ENCODE assay signal across 1 cellular context in the genomic region with DNA sequence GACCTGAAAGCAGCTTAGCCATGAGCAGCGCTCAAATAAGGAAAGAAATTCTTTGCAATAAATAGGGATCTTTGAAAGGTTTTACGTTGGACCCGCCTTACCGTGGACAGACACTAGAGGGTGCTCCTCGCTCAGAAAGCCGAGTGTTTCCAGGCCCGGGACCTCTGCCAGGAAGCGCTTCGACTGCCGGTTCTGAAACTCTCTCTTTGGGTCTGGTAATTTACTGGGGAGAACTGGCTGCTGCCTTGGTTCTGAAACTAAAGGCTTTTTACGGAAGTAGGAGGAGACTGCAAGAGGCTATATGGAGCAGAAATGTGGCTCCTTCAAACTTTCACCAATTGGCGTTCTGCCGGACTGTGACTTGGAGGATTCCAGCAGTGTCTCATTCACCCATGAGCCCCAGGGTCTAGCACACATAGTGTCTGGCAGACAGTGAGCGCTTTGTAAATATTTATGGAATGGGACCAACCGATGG.
TF ChIP-seq lines count a peak whose summit lies in the region.

No MANE protein-coding gene starts in this region.

TF ChIP-seq in HEK293, 187 proteins besides CTCF, POLR2A, EP300 and RAD21 (continued from another document):
- TF ChIP-seq, protein P1, sequence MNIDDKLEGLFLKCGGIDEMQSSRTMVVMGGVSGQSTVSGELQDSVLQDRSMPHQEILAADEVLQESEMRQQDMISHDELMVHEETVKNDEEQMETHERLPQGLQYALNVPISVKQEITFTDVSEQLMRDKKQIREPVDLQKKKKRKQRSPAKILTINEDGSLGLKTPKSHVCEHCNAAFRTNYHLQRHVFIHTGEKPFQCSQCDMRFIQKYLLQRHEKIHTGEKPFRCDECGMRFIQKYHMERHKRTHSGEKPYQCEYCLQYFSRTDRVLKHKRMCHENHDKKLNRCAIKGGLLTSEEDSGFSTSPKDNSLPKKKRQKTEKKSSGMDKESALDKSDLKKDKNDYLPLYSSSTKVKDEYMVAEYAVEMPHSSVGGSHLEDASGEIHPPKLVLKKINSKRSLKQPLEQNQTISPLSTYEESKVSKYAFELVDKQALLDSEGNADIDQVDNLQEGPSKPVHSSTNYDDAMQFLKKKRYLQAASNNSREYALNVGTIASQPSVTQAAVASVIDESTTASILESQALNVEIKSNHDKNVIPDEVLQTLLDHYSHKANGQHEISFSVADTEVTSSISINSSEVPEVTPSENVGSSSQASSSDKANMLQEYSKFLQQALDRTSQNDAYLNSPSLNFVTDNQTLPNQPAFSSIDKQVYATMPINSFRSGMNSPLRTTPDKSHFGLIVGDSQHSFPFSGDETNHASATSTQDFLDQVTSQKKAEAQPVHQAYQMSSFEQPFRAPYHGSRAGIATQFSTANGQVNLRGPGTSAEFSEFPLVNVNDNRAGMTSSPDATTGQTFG (tag by site-specific recombination; IDR thresholded peaks at IDR 0.05; ENCODE audit: borderline replicate concordance): no peak
- TF ChIP-seq ZNF324 (tag by site-specific recombination; IDR thresholded peaks at IDR 0.05): no peak
- no peak for TF ChIP-seq REPIN1 (tag by site-specific recombination; IDR thresholded peaks at IDR 0.05; ENCODE audit: low read depth)
- no peak for TF ChIP-seq ZNF239 (tag by site-specific recombination; IDR thresholded peaks at IDR 0.05)
- TF ChIP-seq RBAK (tag by site-specific recombination; IDR thresholded peaks at IDR 0.05): no peak
- 0 out of 2 replicates have a peak, but pooled peaks have one; percentile 25 for TF ChIP-seq ZBTB20 (tag by site-specific recombination; IDR thresholded peaks at IDR 0.05)
- no peak for TF ChIP-seq ZNF121 (tag by site-specific recombination; IDR thresholded peaks at IDR 0.05)
- TF ChIP-seq ZNF660 (tag by site-specific recombination; IDR thresholded peaks at IDR 0.05): peak; percentile 81
- no peak for TF ChIP-seq ZNF10 (tag by site-specific recombination; IDR thresholded peaks at IDR 0.05)
- 0 out of 2 replicates have a peak, but pooled peaks have one; percentile 13 for TF ChIP-seq ZNF501 (tag by site-specific recombination; IDR thresholded peaks at IDR 0.05)
- TF ChIP-seq, protein P2, sequence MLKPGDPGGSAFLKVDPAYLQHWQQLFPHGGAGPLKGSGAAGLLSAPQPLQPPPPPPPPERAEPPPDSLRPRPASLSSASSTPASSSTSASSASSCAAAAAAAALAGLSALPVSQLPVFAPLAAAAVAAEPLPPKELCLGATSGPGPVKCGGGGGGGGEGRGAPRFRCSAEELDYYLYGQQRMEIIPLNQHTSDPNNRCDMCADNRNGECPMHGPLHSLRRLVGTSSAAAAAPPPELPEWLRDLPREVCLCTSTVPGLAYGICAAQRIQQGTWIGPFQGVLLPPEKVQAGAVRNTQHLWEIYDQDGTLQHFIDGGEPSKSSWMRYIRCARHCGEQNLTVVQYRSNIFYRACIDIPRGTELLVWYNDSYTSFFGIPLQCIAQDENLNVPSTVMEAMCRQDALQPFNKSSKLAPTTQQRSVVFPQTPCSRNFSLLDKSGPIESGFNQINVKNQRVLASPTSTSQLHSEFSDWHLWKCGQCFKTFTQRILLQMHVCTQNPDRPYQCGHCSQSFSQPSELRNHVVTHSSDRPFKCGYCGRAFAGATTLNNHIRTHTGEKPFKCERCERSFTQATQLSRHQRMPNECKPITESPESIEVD (tag by site-specific recombination; IDR thresholded peaks at IDR 0.05): no peak
- TF ChIP-seq, protein P3, sequence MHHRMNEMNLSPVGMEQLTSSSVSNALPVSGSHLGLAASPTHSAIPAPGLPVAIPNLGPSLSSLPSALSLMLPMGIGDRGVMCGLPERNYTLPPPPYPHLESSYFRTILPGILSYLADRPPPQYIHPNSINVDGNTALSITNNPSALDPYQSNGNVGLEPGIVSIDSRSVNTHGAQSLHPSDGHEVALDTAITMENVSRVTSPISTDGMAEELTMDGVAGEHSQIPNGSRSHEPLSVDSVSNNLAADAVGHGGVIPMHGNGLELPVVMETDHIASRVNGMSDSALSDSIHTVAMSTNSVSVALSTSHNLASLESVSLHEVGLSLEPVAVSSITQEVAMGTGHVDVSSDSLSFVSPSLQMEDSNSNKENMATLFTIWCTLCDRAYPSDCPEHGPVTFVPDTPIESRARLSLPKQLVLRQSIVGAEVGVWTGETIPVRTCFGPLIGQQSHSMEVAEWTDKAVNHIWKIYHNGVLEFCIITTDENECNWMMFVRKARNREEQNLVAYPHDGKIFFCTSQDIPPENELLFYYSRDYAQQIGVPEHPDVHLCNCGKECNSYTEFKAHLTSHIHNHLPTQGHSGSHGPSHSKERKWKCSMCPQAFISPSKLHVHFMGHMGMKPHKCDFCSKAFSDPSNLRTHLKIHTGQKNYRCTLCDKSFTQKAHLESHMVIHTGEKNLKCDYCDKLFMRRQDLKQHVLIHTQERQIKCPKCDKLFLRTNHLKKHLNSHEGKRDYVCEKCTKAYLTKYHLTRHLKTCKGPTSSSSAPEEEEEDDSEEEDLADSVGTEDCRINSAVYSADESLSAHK (tag by site-specific recombination; IDR thresholded peaks at IDR 0.05): peak; percentile 61; the same call in 1 of the 2 replicates
- TF ChIP-seq ZNF335 (tag by site-specific recombination; conservative IDR thresholded peaks at IDR 0.05): peak; percentile 83
- TF ChIP-seq ZNF571 (tag by site-specific recombination; IDR thresholded peaks at IDR 0.05): no peak
- TF ChIP-seq ZNF169 (tag by site-specific recombination; IDR thresholded peaks at IDR 0.05): no peak
- TF ChIP-seq SP7 (tag by site-specific recombination; IDR thresholded peaks at IDR 0.05): 0 out of 2 replicates have a peak, but pooled peaks have one; percentile 41
